In the genomic region with DNA sequence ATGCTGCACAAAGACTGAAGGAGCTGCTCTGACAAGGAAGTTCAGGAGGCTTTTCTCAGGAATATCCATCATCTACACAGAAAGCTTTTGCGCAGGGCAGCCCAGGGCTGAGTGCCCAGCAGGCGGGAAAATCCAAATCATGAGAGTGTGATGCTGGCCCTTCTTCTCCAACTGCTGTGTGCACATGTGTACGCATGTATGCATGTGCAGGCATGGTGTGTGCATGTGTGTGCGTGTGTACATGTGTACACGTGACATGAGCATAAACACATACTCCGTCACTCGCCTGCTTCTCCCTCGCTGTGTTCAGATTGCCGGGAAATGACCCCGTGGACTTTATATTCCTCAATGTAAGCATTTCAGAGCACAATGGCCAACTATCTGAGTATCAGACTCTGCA, we compare ENCODE assay signal across 16 cellular contexts.
A peak's percentile ranks its signal among the peaks of the same experiment; 100 is the strongest.
DNase-seq lines count a peak whose midpoint lies in the region; TF ChIP-seq lines count a peak whose summit lies in the region.
"Had no signal": no experiment of that assay in that cellular context is flagged by ENCODE, and none has a peak within 500 bp of the region (broad histone marks: within the 10 kb centered on the region; RNA-seq: fewer than 3 reads in every experiment).

No MANE protein-coding gene starts in this region.

- H3K9me3 ChIP-seq in H9 (ENCODE audit: control insufficient read depth, low read depth, low read length): no peaks in the 10 kb centered on the region
- H3K9me3 ChIP-seq in endodermal cell (ENCODE audit: control insufficient read depth, low read length): no peaks in the 10 kb centered on the region
- H3K9me3 ChIP-seq in sigmoid colon: no peaks in the 10 kb centered on the region
- H3K9me3 ChIP-seq in esophagus squamous epithelium: no peaks in the 10 kb centered on the region
- H3K9me3 ChIP-seq: A549, SJCRH30 had no signal

- H2AK5ac ChIP-seq in H9 (ENCODE audit: insufficient read length, low read length): no peak overlapping the region

- no peak overlapping the region for H2BK12ac ChIP-seq in H9 (ENCODE audit: insufficient read length, low read depth, low read length)

- H3K27ac Mint-ChIP-seq in H9: peak overlapping the region in 2 of 3 experiments; percentile 70 to 81; a peak in 3 of 7 replicates
- H3K27ac Mint-ChIP-seq in endodermal cell: no peak overlapping the region
- H3K27ac Mint-ChIP-seq in nephron progenitor cell: peak overlapping the region; percentile 97

- TF ChIP-seq CTCF in H9 (conservative IDR thresholded peaks at IDR 0.05) (no peak), endodermal cell (conservative IDR thresholded peaks at IDR 0.05) (no peak), nephron progenitor cell (IDR thresholded peaks at IDR 0.05) (no peak), sigmoid colon (IDR thresholded peaks at IDR 0.05) (no peak), esophagus squamous epithelium (IDR thresholded peaks at IDR 0.05) (no peak)

- no peak overlapping the region for H3K4me2 ChIP-seq in H9 (ENCODE audit: insufficient read depth, insufficient read length, low read length)
- H3K4me2 ChIP-seq: A549 had no signal

- intact Hi-C loops in sigmoid colon (cut with DNase I): no loop called here
- intact Hi-C loops in esophagus squamous epithelium (cut with DNase I): no loop called here

- in situ Hi-C loops in KBM-7 (cut with MboI; ENCODE audit: low pct_unique_long_range_greater_than_20kb, low sequenced_read_pairs): no loop called here

- H3K9ac ChIP-seq in H9 (ENCODE audit: extremely low read depth, insufficient read length, low read length) (no peak overlapping the region), endodermal cell (ENCODE audit: extremely low read depth, low read length, poor library complexity, severe bottlenecking) (no peak overlapping the region)

- H4K5ac ChIP-seq in H9 (ENCODE audit: insufficient read length, low read depth, low read length): no peak overlapping the region

- no peak overlapping the region for H2BK120ac ChIP-seq in H9 (ENCODE audit: low read depth, low read length, poor library complexity, severe bottlenecking)

- TF ChIP-seq POLR2A in sigmoid colon (IDR thresholded peaks at IDR 0.05) (no peak), esophagus squamous epithelium (IDR thresholded peaks at IDR 0.05) (no peak)

- H3K23me2 ChIP-seq in H9 (ENCODE audit: insufficient read length, low read depth, low read length, poor library complexity, severe bottlenecking): no peaks in the 10 kb centered on the region

- H3K36me3 Mint-ChIP-seq in H9 (ENCODE audit: insufficient read depth in 1 of 3, low read depth in 3 of 3): peaks cover 10 to 28% (median 22%) of the 10 kb centered on the region in 3 experiments; a peak in 6 of 7 replicates
- peaks cover 33% of the 10 kb centered on the region for H3K36me3 Mint-ChIP-seq in endodermal cell (ENCODE audit: low read depth)
- peaks cover 69% of the 10 kb centered on the region for H3K36me3 Mint-ChIP-seq in nephron progenitor cell (ENCODE audit: low read depth)

- H3K27me3 Mint-ChIP-seq in H9 (ENCODE audit: low read depth) (no peaks in the 10 kb centered on the region), endodermal cell (ENCODE audit: insufficient read depth) (no peaks in the 10 kb centered on the region), nephron progenitor cell (ENCODE audit: low read depth, poor library complexity) (no peaks in the 10 kb centered on the region)

- no peak overlapping the region for H3K23ac ChIP-seq in H9 (ENCODE audit: insufficient read length, low read depth, low read length)

- H3K79me1 ChIP-seq in H9 (ENCODE audit: insufficient read depth, low read depth, low read length, poor library complexity, severe bottlenecking): no peaks in the 10 kb centered on the region

- H3K79me2 ChIP-seq in H9 (ENCODE audit: insufficient read depth, low read length): no peaks in the 10 kb centered on the region

- peaks cover 8% of the 10 kb centered on the region; the same call in 1 of the 2 replicates for H3K4me1 ChIP-seq in H9 (ENCODE audit: insufficient read depth, low read length)
- peaks cover 14% of the 10 kb centered on the region for H3K4me1 ChIP-seq in endodermal cell (ENCODE audit: control insufficient read depth, insufficient read depth, low read length)
- H3K4me1 ChIP-seq in sigmoid colon: peaks cover 0 to 10% (median 3%) of the 10 kb centered on the region in 4 donors
- peaks cover 4 to 35% (median 6%) of the 10 kb centered on the region in 3 donors for H3K4me1 ChIP-seq in esophagus squamous epithelium

- H3K9me3 Mint-ChIP-seq in H9: no peaks in the 10 kb centered on the region
- no peaks in the 10 kb centered on the region for H3K9me3 Mint-ChIP-seq in endodermal cell
- H3K9me3 Mint-ChIP-seq in nephron progenitor cell: no peaks in the 10 kb centered on the region

- H2BK20ac ChIP-seq in H9 (ENCODE audit: low read depth, low read length, poor library complexity, severe bottlenecking): no peak overlapping the region

- H3K56ac ChIP-seq in H9 (ENCODE audit: insufficient read length, low read depth, low read length): no peak overlapping the region

- H4K91ac ChIP-seq in H9 (ENCODE audit: insufficient read length, low read depth, low read length): no peak overlapping the region

- TF ChIP-seq EP300 in sigmoid colon (IDR thresholded peaks at IDR 0.05): no peak

- H3K27ac ChIP-seq in H9 (ENCODE audit: insufficient read length, low read depth, low read length) (no peak overlapping the region), endodermal cell (ENCODE audit: low read depth, low read length) (peak overlapping the region; percentile 71), sigmoid colon (no peak overlapping the region), esophagus squamous epithelium (no peak overlapping the region)
- H3K27ac ChIP-seq: A549, C4-2B, SJCRH30 had no signal

- H3K4me1 Mint-ChIP-seq in H9 (peaks cover 35 to 40% of the 10 kb centered on the region in 2 experiments), endodermal cell (peaks cover 37% of the 10 kb centered on the region), nephron progenitor cell (peaks cover 63% of the 10 kb centered on the region)

- H4K20me1 ChIP-seq in H9 (ENCODE audit: control insufficient read depth, insufficient read depth, insufficient read length): no peaks in the 10 kb centered on the region

- H3K27me3 ChIP-seq in H9 (ENCODE audit: insufficient read depth, low read length) (no peaks in the 10 kb centered on the region), endodermal cell (ENCODE audit: control insufficient read depth, insufficient read depth, low read length, poor library complexity, severe bottlenecking) (no peaks in the 10 kb centered on the region), sigmoid colon (no peaks in the 10 kb centered on the region), esophagus squamous epithelium (no peaks in the 10 kb centered on the region)
- H3K27me3 ChIP-seq: SJCRH30 had no signal

- no peak overlapping the region for H3K4me3 Mint-ChIP-seq in H9
- no peak overlapping the region for H3K4me3 Mint-ChIP-seq in endodermal cell
- no peak overlapping the region for H3K4me3 Mint-ChIP-seq in nephron progenitor cell

- no peak overlapping the region for H3T11ph ChIP-seq in H9 (ENCODE audit: low read length)

- H3K18ac ChIP-seq in H9 (ENCODE audit: insufficient read length, low read depth, low read length): no peak overlapping the region

- no CpG with 5 or more reads among the region's 10 CpGs for WGBS in H9 (ENCODE audit: extremely low coverage, insufficient read length, low lambda C conversion rate)
- WGBS in endodermal cell (ENCODE audit: insufficient coverage in 1 of 2, insufficient read length in 1 of 2), 2 experiments: 93 to 96% methylated on average over 6 to 10 of the region's 10 CpGs
- WGBS in sigmoid colon, 2 donors: 93 to 94% methylated on average over 10 of the region's 10 CpGs
- 91 to 93% methylated on average over 10 of the region's 10 CpGs for WGBS in esophagus squamous epithelium, 2 donors

- H2BK15ac ChIP-seq in H9 (ENCODE audit: low read depth, low read length): no peak overlapping the region

- DNase-seq in H9: no peak
- DNase-seq in endodermal cell: no peak
- no peak for DNase-seq in nephron progenitor cell
- DNase-seq in sigmoid colon: peak; percentile 21
- DNase-seq in RPMI8226: no peak
- no peak for DNase-seq in activated CD4-positive, alpha-beta T cell treated with anti-CD3 and anti-CD28 coated beads, Interleukin-2, amount 50 U/mL, for 48 hours
- no peak for DNase-seq in esophagus squamous epithelium (lab: John Stamatoyannopoulos, UW)
- no peak for DNase-seq in KBM-7
- DNase-seq: DND-41; NCI-H1694 treated with DMSO at 0.1 percent for 48 hours; NCI-H446; NK-92 treated with Interleukin-12 subunit alpha and Interleukin-12 subunit beta, amount 100 ng/mL, for 24 hours; OCI-M1 had no signal

- H3K4me3 ChIP-seq in endodermal cell (ENCODE audit: low read length): no peak overlapping the region
- H3K4me3 ChIP-seq in sigmoid colon: no peak overlapping the region
- H3K4me3 ChIP-seq in esophagus squamous epithelium: no peak overlapping the region
- H3K4me3 ChIP-seq: A549, SJCRH30 had no signal

- H2BK5ac ChIP-seq in H9 (ENCODE audit: insufficient read length, low read length): no peak overlapping the region

- H3K4ac ChIP-seq in H9 (ENCODE audit: low read depth, low read length): no peak overlapping the region

- no peak overlapping the region for H4K8ac ChIP-seq in H9 (replicated peaks; ENCODE audit: insufficient read length, low read depth, low read length)

- H3K14ac ChIP-seq in H9 (ENCODE audit: insufficient read depth, low read length): no peak overlapping the region

- peaks cover 17% of the 10 kb centered on the region for H3K36me3 ChIP-seq in endodermal cell (ENCODE audit: control insufficient read depth, insufficient read depth, low read length)
- H3K36me3 ChIP-seq in sigmoid colon: peaks cover 0 to 67% (median 14%) of the 10 kb centered on the region in 4 donors
- peaks cover 0 to 76% (median 4%) of the 10 kb centered on the region in 3 donors for H3K36me3 ChIP-seq in esophagus squamous epithelium
- H3K36me3 ChIP-seq: SJCRH30 had no signal

- H2AFZ ChIP-seq in H9 (ENCODE audit: low read length): no peak overlapping the region
